ENCODE assay signal across 21 cellular contexts in the genomic region with DNA sequence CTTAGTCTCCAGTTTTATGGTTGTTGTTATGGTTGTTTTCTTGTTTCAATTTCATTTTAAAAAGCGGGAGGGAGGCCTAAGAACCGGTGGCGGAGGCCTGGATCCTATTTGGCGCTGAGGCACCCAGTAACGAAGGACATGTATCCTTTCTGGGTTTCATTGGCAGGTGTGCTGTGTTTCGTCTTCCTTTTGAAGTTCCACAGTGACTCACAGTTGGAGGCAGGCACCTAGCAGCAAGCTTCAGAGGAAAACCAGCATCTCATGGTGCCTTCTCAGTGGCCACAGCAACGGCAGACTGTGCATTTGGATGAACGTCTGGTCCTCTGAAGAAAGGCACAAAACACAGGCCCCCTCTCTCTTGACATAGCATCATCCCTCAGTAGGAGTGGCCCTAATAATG.
DNase-seq lines count a peak whose midpoint lies in the region; ATAC-seq and TF ChIP-seq lines count a peak whose summit lies in the region.
"Had no signal": no experiment of that assay in that cellular context is flagged by ENCODE, and none has a peak within 500 bp of the region (broad histone marks: within the 10 kb centered on the region; RNA-seq: fewer than 3 reads in every experiment).

No MANE protein-coding gene starts in this region.

- H3K36me3 ChIP-seq in GM23338 (ENCODE audit: insufficient read depth): no peaks in the 10 kb centered on the region
- no peaks in the 10 kb centered on the region for H3K36me3 ChIP-seq in MM.1S (replicated peaks; ENCODE audit: insufficient read depth, low read length)
- H3K36me3 ChIP-seq in effector memory CD4-positive, alpha-beta T cell (ENCODE audit: control insufficient read depth, insufficient read depth, low read length): no peaks in the 10 kb centered on the region
- H3K36me3 ChIP-seq: BE2C, BLaER1 had no signal

- no peaks in the 10 kb centered on the region for H3K36me3 Mint-ChIP-seq in GM23338 (ENCODE audit: low read depth)
- H3K36me3 Mint-ChIP-seq: CD14-positive monocyte; CD4-positive, alpha-beta memory T cell; CD4-positive, CD25-positive, alpha-beta regulatory T cell; CD8-positive, alpha-beta memory T cell had no signal

- H3K9me2 ChIP-seq in GM23338 (ENCODE audit: insufficient read depth) (no peaks in the 10 kb centered on the region), MM.1S (replicated peaks; ENCODE audit: insufficient read depth, low read length) (no peaks in the 10 kb centered on the region)

- H2AFZ ChIP-seq in GM23338 (peak overlapping the region; percentile 56; the same call in 1 of the 2 replicates), MM.1S (ENCODE audit: low read length) (no peak overlapping the region)

- H3K9ac ChIP-seq in MM.1S (ENCODE audit: low read length): no peak overlapping the region
- H3K9ac ChIP-seq: BLaER1 had no signal

- DNase-seq in GM23338 (ENCODE audit: low spot score): no peak
- peak; percentile 7 for DNase-seq in MM.1S
- DNase-seq in islet precursor cell: peak; percentile 82
- DNase-seq in GM20000 (ENCODE audit: low spot score): no peak
- no peak for DNase-seq in DMS 273 (lab: John Stamatoyannopoulos, UW; ENCODE audit: unreplicated experiment)
- DNase-seq in effector memory CD4-positive, alpha-beta T cell: no peak
- DNase-seq: 8988T; ACHN; BE2C; C1 segment of cervical spinal cord; CD4-positive, alpha-beta memory T cell; CD4-positive, CD25-positive, alpha-beta regulatory T cell; CD8-positive, alpha-beta memory T cell; COR-L47; DMS153; DMS53; DMS79; GF-D8 had no signal

- ATAC-seq in GM23338: no peak
- ATAC-seq in GM21723 (IDR thresholded peaks at IDR 0.05; ENCODE audit: unreplicated experiment): no peak

- H4K20me1 ChIP-seq in GM23338 (replicated peaks; ENCODE audit: insufficient read depth): no peaks in the 10 kb centered on the region
- H4K20me1 ChIP-seq in MM.1S (ENCODE audit: insufficient read depth, low read length): no peaks in the 10 kb centered on the region
- H4K20me1 ChIP-seq: BLaER1 had no signal

- H3K27me3 ChIP-seq in GM23338 (ENCODE audit: insufficient read depth) (no peaks in the 10 kb centered on the region), MM.1S (replicated peaks; ENCODE audit: insufficient read depth, low read length) (no peaks in the 10 kb centered on the region)
- no peaks in the 10 kb centered on the region for H3K27me3 ChIP-seq in effector memory CD4-positive, alpha-beta T cell (replicated peaks; ENCODE audit: control insufficient read depth, insufficient read depth, low read length, poor library complexity, severe bottlenecking)
- H3K27me3 ChIP-seq: BE2C, BLaER1 had no signal

- H3K27ac Mint-ChIP-seq in GM23338: no peak overlapping the region
- H3K27ac Mint-ChIP-seq: CD14-positive monocyte; CD4-positive, alpha-beta memory T cell; CD4-positive, CD25-positive, alpha-beta regulatory T cell; CD8-positive, alpha-beta memory T cell had no signal

- no peak overlapping the region for H3K27ac ChIP-seq in GM23338 (ENCODE audit: low read depth)
- no peak overlapping the region for H3K27ac ChIP-seq in MM.1S (ENCODE audit: low read length)
- H3K27ac ChIP-seq in effector memory CD4-positive, alpha-beta T cell (ENCODE audit: insufficient read depth, low read length, poor library complexity, severe bottlenecking): no peak overlapping the region
- H3K27ac ChIP-seq: BLaER1 had no signal

- no peak overlapping the region for H3K4me3 Mint-ChIP-seq in GM23338
- H3K4me3 Mint-ChIP-seq: CD14-positive monocyte; CD4-positive, alpha-beta memory T cell; CD4-positive, CD25-positive, alpha-beta regulatory T cell; CD8-positive, alpha-beta memory T cell had no signal

- no peaks in the 10 kb centered on the region; the same call in 2 of the 3 replicates for H3K4me1 Mint-ChIP-seq in GM23338
- H3K4me1 Mint-ChIP-seq: CD14-positive monocyte; CD4-positive, alpha-beta memory T cell; CD8-positive, alpha-beta memory T cell had no signal

- H3K9me3 ChIP-seq in MM.1S (replicated peaks; ENCODE audit: insufficient read depth, low read length): no peaks in the 10 kb centered on the region
- no peaks in the 10 kb centered on the region for H3K9me3 ChIP-seq in effector memory CD4-positive, alpha-beta T cell (ENCODE audit: control insufficient read depth, low read length)
- H3K9me3 ChIP-seq: BE2C, BLaER1 had no signal

- no peaks in the 10 kb centered on the region for H3F3A ChIP-seq in GM23338 (replicated peaks; ENCODE audit: low read depth)
- no peaks in the 10 kb centered on the region for H3F3A ChIP-seq in MM.1S (ENCODE audit: insufficient read depth, low read length)

- H3K4me3 ChIP-seq in GM23338 (no peak overlapping the region), MM.1S (ENCODE audit: low read length) (no peak overlapping the region)
- no peak overlapping the region for H3K4me3 ChIP-seq in effector memory CD4-positive, alpha-beta T cell (ENCODE audit: insufficient read depth, low read depth, low read length, poor library complexity, severe bottlenecking)
- H3K4me3 ChIP-seq: BLaER1 had no signal

- H3K4me1 ChIP-seq in GM23338 (ENCODE audit: insufficient read depth): no peaks in the 10 kb centered on the region
- H3K4me1 ChIP-seq in MM.1S (ENCODE audit: low read length): no peaks in the 10 kb centered on the region
- H3K4me1 ChIP-seq in effector memory CD4-positive, alpha-beta T cell (ENCODE audit: control insufficient read depth, insufficient read depth, low read length, poor library complexity, severe bottlenecking): no peaks in the 10 kb centered on the region
- H3K4me1 ChIP-seq: BE2C, BLaER1 had no signal

- no peaks in the 10 kb centered on the region for H3K9me3 Mint-ChIP-seq in GM23338

- TF ChIP-seq CTCF in GM23338 (conservative IDR thresholded peaks at IDR 0.05; ENCODE audit: low read depth in 2 of 2): no peak
- TF ChIP-seq CTCF in MM.1S (IDR thresholded peaks at IDR 0.05; ENCODE audit: low read length): no peak
- no peak for TF ChIP-seq CTCF in GM20000 (IDR thresholded peaks at IDR 0.05; ENCODE audit: extremely low read depth, missing control alignments)

- H3K79me2 ChIP-seq in GM23338 (replicated peaks; ENCODE audit: insufficient read depth) (no peaks in the 10 kb centered on the region), MM.1S (ENCODE audit: low read length) (no peaks in the 10 kb centered on the region)

- H3K27me3 Mint-ChIP-seq in GM23338 (ENCODE audit: insufficient read depth, low read depth, poor library complexity): no peaks in the 10 kb centered on the region
- H3K27me3 Mint-ChIP-seq: CD4-positive, alpha-beta memory T cell; CD4-positive, CD25-positive, alpha-beta regulatory T cell; CD8-positive, alpha-beta memory T cell had no signal

- H3K4me2 ChIP-seq in GM23338 (no peak overlapping the region), MM.1S (ENCODE audit: low read depth, low read length) (0 out of 2 replicates have a peak overlapping the region, but pooled peaks have one; percentile 11)
- H3K4me2 ChIP-seq: BLaER1 had no signal

TF ChIP-seq in GM23338, 12 proteins besides CTCF, POLR2A, EP300 and RAD21:
- TF ChIP-seq ZNF114 (CRISPR knock-in tag; IDR thresholded peaks at IDR 0.05) (no peak), CREB1 (CRISPR knock-in tag; IDR thresholded peaks at IDR 0.05; ENCODE audit: low read depth) (no peak), ZNF331 (CRISPR knock-in tag; IDR thresholded peaks at IDR 0.05; ENCODE audit: low read depth) (no peak), NANOG (IDR thresholded peaks at IDR 0.05; ENCODE audit: borderline replicate concordance) (no peak), STAT1 (IDR thresholded peaks at IDR 0.05; ENCODE audit: unreplicated experiment) (no peak)

Comparison
In these comparisons a context has a peak if more than half of its experiments do, and no peak if none do; other contexts are left out.
1. DNase-seq: peak in MM.1S (single experiment) and islet precursor cell (single experiment); none in GM23338 (single experiment), GM20000 (single experiment), DMS 273 (single experiment) and effector memory CD4-positive, alpha-beta T cell (0 of 3).